Comparison of ENCODE assay signal across 24 cellular contexts in the genomic region with DNA sequence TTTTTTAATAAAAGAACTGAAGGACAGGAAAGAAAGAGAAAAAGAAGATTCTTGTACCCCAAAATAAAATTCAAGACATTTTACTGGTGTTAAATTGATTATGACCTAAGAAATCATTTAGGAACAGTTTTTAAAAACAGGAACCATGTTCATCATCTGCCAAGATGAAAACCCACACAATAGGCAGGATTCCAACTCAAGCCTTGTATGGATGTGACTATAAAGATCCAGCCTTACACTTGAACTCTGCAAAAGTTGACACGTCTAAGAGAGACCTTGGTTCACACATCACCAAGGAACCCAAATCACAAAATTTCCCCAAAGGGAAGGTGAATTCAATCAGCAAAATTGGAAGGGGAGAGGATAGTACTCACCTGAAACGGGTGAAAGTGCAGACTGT.
"Had no signal": no experiment of that assay in that cellular context is flagged by ENCODE, and none has a peak within 500 bp of the region (broad histone marks: within the 10 kb centered on the region; RNA-seq: fewer than 3 reads in every experiment).

No MANE protein-coding gene starts in this region.

- H3K9me3 ChIP-seq: body of pancreas, colonic mucosa, heart right ventricle, SK-N-SH, upper lobe of left lung had no signal

- H3K4me1 Mint-ChIP-seq: central memory CD8-positive, alpha-beta T cell; memory B cell; nephron had no signal

- H3K27ac ChIP-seq: body of pancreas, colonic mucosa, dorsolateral prefrontal cortex, heart right ventricle, upper lobe of left lung had no signal

- H3K27me3 Mint-ChIP-seq: activated naive CD8-positive, alpha-beta T cell treated with anti-CD3 and anti-CD28 coated beads, Interleukin-2, amount 10 ng/mL, durations not matched to agents 7 days and 5 days; activated T-cell treated with anti-CD3 and anti-CD28 coated beads, Interleukin-2, amount 50 U/mL, for 24 hours; central memory CD8-positive, alpha-beta T cell; effector memory CD8-positive, alpha-beta T cell; memory B cell had no signal

- H3K4me2 ChIP-seq: SK-N-SH had no signal

- H3K4me1 ChIP-seq: body of pancreas, colonic mucosa, upper lobe of left lung had no signal

- H3K36me3 ChIP-seq: colonic mucosa had no signal

- DNase-seq: activated CD4-positive, alpha-beta T cell treated with anti-CD3 and anti-CD28 coated beads for 1 hour; activated CD4-positive, alpha-beta T cell treated with anti-CD3 and anti-CD28 coated beads, Interleukin-2, amount 50 U/mL, for 1 hour; activated naive CD4-positive, alpha-beta T cell; activated naive CD8-positive, alpha-beta T cell treated with anti-CD3 and anti-CD28 coated beads, Interleukin-2, amount 10 ng/mL, durations not matched to agents 7 days and 5 days; activated T-cell treated with anti-CD3 and anti-CD28 coated beads, Interleukin-2, amount 50 U/mL, for 24 hours; amniotic stem cell; body of pancreas; colonic mucosa; dorsolateral prefrontal cortex; effector memory CD8-positive, alpha-beta T cell; heart right ventricle; islet precursor cell; left cardiac atrium; SK-N-SH; stimulated activated CD4-positive, alpha-beta T cell treated with anti-CD3 and anti-CD28 coated beads, Interleukin-4, amount 100 ng/mL, for 1 hour; stimulated activated naive CD4-positive, alpha-beta T cell treated with Interleukin-2 at 50 U/mL for 16 hours; upper lobe of left lung had no signal

- FAIRE-seq: TTC549 had no signal

- H3K4me3 Mint-ChIP-seq: activated naive CD8-positive, alpha-beta T cell treated with anti-CD3 and anti-CD28 coated beads, Interleukin-2, amount 10 ng/mL, durations not matched to agents 7 days and 5 days; activated T-cell treated with anti-CD3 and anti-CD28 coated beads, Interleukin-2, amount 50 U/mL, for 24 hours; central memory CD8-positive, alpha-beta T cell; effector memory CD8-positive, alpha-beta T cell; memory B cell; nephron; T-helper 2 cell treated with Interferon-gamma antibody and Interleukin-4, amounts not matched to agents 5 μg/mL and 100 μg/mL, for 36 hours had no signal

- H3K27me3 ChIP-seq: body of pancreas, colonic mucosa, dorsolateral prefrontal cortex, heart right ventricle, upper lobe of left lung had no signal

- H3K27ac Mint-ChIP-seq: activated naive CD8-positive, alpha-beta T cell treated with anti-CD3 and anti-CD28 coated beads, Interleukin-2, amount 10 ng/mL, durations not matched to agents 7 days and 5 days; activated T-cell treated with anti-CD3 and anti-CD28 coated beads, Interleukin-2, amount 50 U/mL, for 24 hours; activated T-helper 2 cell treated with anti-CD3 and anti-CD28 coated beads, Interferon-gamma antibody, Interleukin-2, Interleukin-4, amounts not matched to agents 10 μg/mL and 5 μg/mL and 100 μg/mL, durations not matched to agents 14 hours and 24 hours and 36 hours; memory B cell; nephron; T-helper 2 cell treated with Interferon-gamma antibody and Interleukin-4, amounts not matched to agents 5 μg/mL and 100 μg/mL, for 36 hours had no signal

- H3K9me3 Mint-ChIP-seq: activated naive CD8-positive, alpha-beta T cell treated with anti-CD3 and anti-CD28 coated beads, Interleukin-2, amount 10 ng/mL, durations not matched to agents 7 days and 5 days; activated T-cell treated with anti-CD3 and anti-CD28 coated beads, Interleukin-2, amount 50 U/mL, for 24 hours; activated T-helper 2 cell treated with anti-CD3 and anti-CD28 coated beads, Interferon-gamma antibody, Interleukin-2, Interleukin-4, amounts not matched to agents 10 μg/mL and 5 μg/mL and 100 μg/mL, durations not matched to agents 14 hours and 24 hours and 36 hours; central memory CD8-positive, alpha-beta T cell; effector memory CD8-positive, alpha-beta T cell; memory B cell; nephron; T-helper 2 cell treated with Interferon-gamma antibody and Interleukin-4, amounts not matched to agents 5 μg/mL and 100 μg/mL, for 36 hours had no signal

- ATAC-seq: body of pancreas; effector memory CD8-positive, alpha-beta T cell; esophagus mucosa; heart right ventricle had no signal

- H3K9ac ChIP-seq: SK-N-SH had no signal

- H3K4me3 ChIP-seq: body of pancreas, colonic mucosa, dorsolateral prefrontal cortex, heart right ventricle, upper lobe of left lung had no signal
